21 cellular contexts compared by ENCODE assay signal in the genomic region with DNA sequence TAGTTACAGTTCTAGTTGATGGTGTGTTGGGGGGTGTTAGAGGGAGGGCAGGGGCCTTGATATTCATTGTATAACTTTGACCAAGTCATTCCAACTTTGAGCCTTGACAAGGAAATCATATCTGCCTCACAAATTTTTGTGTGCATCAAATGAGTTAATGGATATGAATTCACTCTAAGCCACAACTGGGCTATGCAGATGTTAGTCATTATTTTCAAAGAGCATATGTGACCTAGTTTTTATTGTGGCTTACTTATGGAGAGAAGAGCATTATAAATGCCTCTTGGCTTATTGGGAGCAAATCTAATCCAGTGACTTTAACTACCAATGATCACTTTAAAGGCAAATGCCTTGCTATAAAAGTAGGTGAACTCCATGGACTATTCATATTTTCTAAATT.
DNase-seq lines count a peak whose midpoint lies in the region; ATAC-seq and TF ChIP-seq lines count a peak whose summit lies in the region.
"Had no signal": no experiment of that assay in that cellular context is flagged by ENCODE, and none has a peak within 500 bp of the region (broad histone marks: within the 10 kb centered on the region; RNA-seq: fewer than 3 reads in every experiment).

No MANE protein-coding gene starts in this region.

- POLR2A ChIA-PET in CD4-positive, alpha-beta T cell (lab: Charles Lee) = no interaction called here

- in situ Hi-C loops in GM23248 (cut with MboI) = no loop called here

- H3K9me2 ChIP-seq in GM23248 (ENCODE audit: insufficient read depth) (no peaks in the 10 kb centered on the region), SU-DHL-6 (replicated peaks; ENCODE audit: insufficient read depth, low read length) (no peaks in the 10 kb centered on the region)

- peak overlapping the region; percentile 43 for H3K4me2 ChIP-seq in GM23248 (ENCODE audit: unreplicated experiment)
- H3K4me2 ChIP-seq in SU-DHL-6 (ENCODE audit: low read depth, low read length, poor library complexity, severe bottlenecking) = no peak overlapping the region

- H3K27ac ChIP-seq in GM23248 (no peak overlapping the region), SU-DHL-6 (ENCODE audit: low read depth, low read length) (peak overlapping the region; percentile 100; the same call in 1 of the 2 replicates)
- no peak overlapping the region for H3K27ac ChIP-seq in CD4-positive, alpha-beta T cell (ENCODE audit: low read depth, low read length)
- H3K27ac ChIP-seq: gastroesophageal sphincter, parathyroid adenoma, right lobe of liver, tibial artery had no signal

- peaks cover 10% of the 10 kb centered on the region for H3K4me1 Mint-ChIP-seq in CD4-positive, alpha-beta T cell (ENCODE audit: low read depth)

- no peak overlapping the region for H3K9ac ChIP-seq in GM23248
- no peak overlapping the region for H3K9ac ChIP-seq in SU-DHL-6 (ENCODE audit: low read length)
- H3K9ac ChIP-seq: parathyroid adenoma had no signal

- no peaks in the 10 kb centered on the region for H3K36me3 Mint-ChIP-seq in CD4-positive, alpha-beta T cell (ENCODE audit: low read depth)

- H3K4me3 ChIP-seq in GM23248 = no peak overlapping the region
- H3K4me3 ChIP-seq in SU-DHL-6 (ENCODE audit: insufficient read depth, low read length, poor library complexity, severe bottlenecking) = no peak overlapping the region
- H3K4me3 ChIP-seq: gastroesophageal sphincter, right lobe of liver, tibial artery had no signal

- no peaks in the 10 kb centered on the region for H3K79me2 ChIP-seq in GM23248 (ENCODE audit: insufficient read depth)
- no peaks in the 10 kb centered on the region for H3K79me2 ChIP-seq in SU-DHL-6 (ENCODE audit: insufficient read depth, low read length)
- H3K79me2 ChIP-seq: parathyroid adenoma had no signal

- H3K4me1 ChIP-seq in GM23248 (ENCODE audit: insufficient read depth) = peaks cover 26% of the 10 kb centered on the region
- H3K4me1 ChIP-seq: gastroesophageal sphincter, parathyroid adenoma, right lobe of liver, tibial artery had no signal

- no peak for TF ChIP-seq CTCF in SU-DHL-6 (IDR thresholded peaks at IDR 0.05; ENCODE audit: insufficient read depth, low read length, poor library complexity, severe bottlenecking)
- TF ChIP-seq CTCF in CD4-positive, alpha-beta T cell (IDR thresholded peaks at IDR 0.05) = no peak

- H4K20me1 ChIP-seq in GM23248 (ENCODE audit: insufficient read depth) (no peaks in the 10 kb centered on the region), SU-DHL-6 (ENCODE audit: low read depth, low read length) (no peaks in the 10 kb centered on the region)

- ATAC-seq in CD4-positive, alpha-beta T cell (ENCODE audit: poor library complexity) = no peak
- ATAC-seq: gastroesophageal sphincter, right lobe of liver had no signal

- H2AFZ ChIP-seq in GM23248 (no peak overlapping the region), SU-DHL-6 (ENCODE audit: low read depth, low read length, severe bottlenecking) (no peak overlapping the region)
- H2AFZ ChIP-seq: parathyroid adenoma had no signal

- H3K36me3 ChIP-seq in GM23248 (ENCODE audit: low read depth) (no peaks in the 10 kb centered on the region), SU-DHL-6 (ENCODE audit: low read length) (peaks cover 7% of the 10 kb centered on the region; the same call in 1 of the 2 replicates)
- H3K36me3 ChIP-seq: BE2C, gastroesophageal sphincter, right lobe of liver, tibial artery had no signal

- H3K9me3 ChIP-seq in GM23248 (ENCODE audit: low read depth) (no peaks in the 10 kb centered on the region), SU-DHL-6 (ENCODE audit: insufficient read depth, low read length) (no peaks in the 10 kb centered on the region; the same call in 1 of the 2 replicates)
- H3K9me3 ChIP-seq in CD4-positive, alpha-beta T cell (ENCODE audit: control insufficient read depth, low read length) = no peaks in the 10 kb centered on the region
- H3K9me3 ChIP-seq: BE2C, right lobe of liver had no signal

- CTCF ChIA-PET in CD4-positive, alpha-beta T cell (lab: Charles Lee) = no interaction called here

- H3F3A ChIP-seq in GM23248 (ENCODE audit: insufficient read depth) (peaks cover 6% of the 10 kb centered on the region; the same call in 1 of the 2 replicates), SU-DHL-6 (ENCODE audit: insufficient read depth) (peaks cover 17% of the 10 kb centered on the region)

- no peak overlapping the region for H3K4me3 Mint-ChIP-seq in CD4-positive, alpha-beta T cell
- H3K4me3 Mint-ChIP-seq: activated CD4-positive, alpha-beta memory T cell treated with anti-CD3 and anti-CD28 coated beads for 36 hours; activated naive CD4-positive, alpha-beta T cell treated with anti-CD3 and anti-CD28 coated beads for 36 hours; natural killer cell had no signal

- peaks cover 8% of the 10 kb centered on the region for H3K9me3 Mint-ChIP-seq in CD4-positive, alpha-beta T cell

- H3K27me3 ChIP-seq in GM23248 (replicated peaks; ENCODE audit: insufficient read depth) = no peaks in the 10 kb centered on the region
- H3K27me3 ChIP-seq in SU-DHL-6 (ENCODE audit: low read length) = no peaks in the 10 kb centered on the region
- H3K27me3 ChIP-seq in CD4-positive, alpha-beta T cell (ENCODE audit: control insufficient read depth, insufficient read depth, low read length) = no peaks in the 10 kb centered on the region
- H3K27me3 ChIP-seq: BE2C, gastroesophageal sphincter, right lobe of liver, tibial artery had no signal

- peak; percentile 75 for DNase-seq in GM23248
- peak; percentile 57 for DNase-seq in fibroblast of gingiva (ENCODE audit: low read depth)
- peak; percentile 40 for DNase-seq in stromal cell of bone marrow (ENCODE audit: low read depth)
- no peak for DNase-seq in CD4-positive, alpha-beta T cell
- DNase-seq in NCI-H82 (lab: John Stamatoyannopoulos, UW) = no peak
- DNase-seq in HK-2 (ENCODE audit: unreplicated experiment) = no peak
- DNase-seq: activated CD4-positive, alpha-beta memory T cell treated with anti-CD3 and anti-CD28 coated beads for 36 hours; activated naive CD4-positive, alpha-beta T cell treated with anti-CD3 and anti-CD28 coated beads for 36 hours; BE2C; natural killer cell; NCI-H1092 treated with DMSO at 0.1 percent for 48 hours; NCI-H2081 treated with DMSO at 0.1 percent for 48 hours; NCI-H524; right lobe of liver; SHP77; stimulated activated naive CD4-positive, alpha-beta T cell; T-helper 2 cell; tibial artery had no signal

- intact Hi-C loops in CD4-positive, alpha-beta T cell (cut with DNase I, micrococcal nuclease) = no loop called here

- no peak overlapping the region for H3K27ac Mint-ChIP-seq in CD4-positive, alpha-beta T cell
- H3K27ac Mint-ChIP-seq: activated CD4-positive, alpha-beta memory T cell treated with anti-CD3 and anti-CD28 coated beads for 36 hours; activated naive CD4-positive, alpha-beta T cell treated with anti-CD3 and anti-CD28 coated beads for 36 hours; natural killer cell had no signal

- H3K27me3 Mint-ChIP-seq in CD4-positive, alpha-beta T cell = no peaks in the 10 kb centered on the region

Comparison
In these comparisons a context has a peak if more than half of its experiments do, and no peak if none do; other contexts are left out.
1. DNase-seq: peak in GM23248 (single experiment), fibroblast of gingiva (single experiment) and stromal cell of bone marrow (single experiment); none in CD4-positive, alpha-beta T cell (0 of 10), NCI-H82 (single experiment) and HK-2 (single experiment).